Comparison of ENCODE assay signal across 11 cellular contexts in genomic region chr18:74284501-74285004, GRCh38. TPM values are rescaled to one million over a fixed set of nuclear protein-coding genes. Genes with fewer than 3 reads are reported as not detected.
DNase-seq lines count a peak whose midpoint lies in the region; ATAC-seq lines count a peak whose summit lies in the region.
"Had no signal": no experiment of that assay in that cellular context is flagged by ENCODE, and none has a peak within 500 bp of the region (broad histone marks: within the 10 kb centered on the region; RNA-seq: fewer than 3 reads in every experiment).

No MANE protein-coding gene starts in this region.

- no peak overlapping the region for H2BK15ac ChIP-seq in neuronal stem cell (ENCODE audit: low read length)

- peaks cover 25 to 32% of the 10 kb centered on the region in 2 donors for H3K4me1 ChIP-seq in neuronal stem cell (ENCODE audit: control insufficient read depth in 2 of 2, insufficient read depth in 1 of 2, low read depth in 1 of 2, low read length in 2 of 2)

- H2AK5ac ChIP-seq in neuronal stem cell (ENCODE audit: low read depth, low read length) = no peak overlapping the region

- no peak overlapping the region for H3K4me2 ChIP-seq in neuronal stem cell (ENCODE audit: insufficient read depth, low read length, poor library complexity, severe bottlenecking)

- no peak overlapping the region for H3K23ac ChIP-seq in neuronal stem cell (ENCODE audit: low read depth, low read length, poor library complexity)

- H3K18ac ChIP-seq in neuronal stem cell (ENCODE audit: low read length) = peak overlapping the region; percentile 64

- peak; percentile 76 for ATAC-seq in Right ventricle myocardium superior (ENCODE audit: poor library complexity)
- ATAC-seq in HG02623 (IDR thresholded peaks at IDR 0.05; ENCODE audit: unreplicated experiment) = no peak
- ATAC-seq in esophagus mucosa = no peak

- H3K27ac ChIP-seq in neuronal stem cell (replicated peaks; ENCODE audit: low read length) = no peak overlapping the region

- no peak overlapping the region for H2BK12ac ChIP-seq in neuronal stem cell (ENCODE audit: low read length)

- H4K91ac ChIP-seq in neuronal stem cell (ENCODE audit: low read depth, low read length, poor library complexity) = no peak overlapping the region

- no peak overlapping the region for H3K4ac ChIP-seq in neuronal stem cell (ENCODE audit: low read length)

- H4K8ac ChIP-seq in neuronal stem cell (ENCODE audit: low read depth, low read length) = no peak overlapping the region

- no peak overlapping the region for H2BK120ac ChIP-seq in neuronal stem cell (ENCODE audit: low read depth, low read length)

- no peak overlapping the region for H2BK5ac ChIP-seq in neuronal stem cell (ENCODE audit: low read length)

- H3K14ac ChIP-seq in neuronal stem cell (ENCODE audit: low read length) = no peak overlapping the region

- H3K79me1 ChIP-seq in neuronal stem cell (ENCODE audit: low read depth, low read length) = no peaks in the 10 kb centered on the region

- no peaks in the 10 kb centered on the region for H3K36me3 ChIP-seq in neuronal stem cell (replicated peaks in 1 of 2; ENCODE audit: control insufficient read depth in 2 of 2, insufficient read depth in 2 of 2, low read length in 2 of 2)

- H3K4me3 ChIP-seq in neuronal stem cell (ENCODE audit: low read length in 2 of 2) = peak overlapping the region in 1 of 2 donors; percentile 30

- DNase-seq in Ammon's horn (ENCODE audit: low spot score) (peak; percentile 64), NCI-H748 (lab: John Stamatoyannopoulos, UW; ENCODE audit: unreplicated experiment) (peak; percentile 86), Right ventricle myocardium superior (peak; percentile 57), neuronal stem cell (ENCODE audit: low spot score) (peak; percentile 38), GM19238 (ENCODE audit: insufficient read length, low spot score) (no peak), NCI-H2171 (lab: John Stamatoyannopoulos, UW) (no peak)
- DNase-seq: activated CD4-positive, CD25-positive, alpha-beta regulatory T cell treated with anti-CD3 and anti-CD28 coated beads, Interleukin-2, amount 50 U/mL, for 72 hours; activated gamma-delta T cell had no signal

- no peaks in the 10 kb centered on the region for H3K27me3 ChIP-seq in neuronal stem cell (ENCODE audit: control insufficient read depth in 3 of 3, insufficient read depth in 3 of 3, low read depth in 1 of 3, low read length in 3 of 3)

- H3K9ac ChIP-seq in neuronal stem cell (ENCODE audit: low read depth, low read length, poor library complexity) = no peak overlapping the region

- intact Hi-C loops in Right ventricle myocardium superior (cut with DNase I) = no loop called here

- H3K9me3 ChIP-seq in neuronal stem cell (replicated peaks in 1 of 2; ENCODE audit: control insufficient read depth in 2 of 2, insufficient read depth in 1 of 2, low read depth in 1 of 2, low read length in 2 of 2) = no peaks in the 10 kb centered on the region

- peak overlapping the region; percentile 79 for H2AFZ ChIP-seq in neuronal stem cell (ENCODE audit: low read length)

- no CpG with 5 or more reads among the region's 7 CpGs for whole genome bisulfite sequencing in neuronal stem cell (ENCODE audit: extremely low coverage in 2 of 2, insufficient read length in 2 of 2, insufficient replicate concordance in 1 of 2), 2 donors

RNA-seq across cellular contexts. Expression of gene CYB5A, which starts 7.2 kb away (rescaled TPM):
- 101 TPM for total RNA-seq in Right ventricle myocardium superior
- 27.2 TPM for polyA plus RNA-seq in neuronal stem cell (2013, experiment 1 of 2)
- polyA plus RNA-seq in neuronal stem cell (2013, experiment 2 of 2) = 26.7 TPM
- total RNA-seq in esophagus mucosa = 74.4 TPM

RNA-seq across cellular contexts. Expression of gene C18orf63, which starts 31.1 kb away (rescaled TPM):
- total RNA-seq in Right ventricle myocardium superior (not detected), esophagus mucosa (not detected)
- not detected for polyA plus RNA-seq in neuronal stem cell (2013, experiment 1 of 2)
- not detected for polyA plus RNA-seq in neuronal stem cell (2013, experiment 2 of 2)
- polyA plus RNA-seq: AG04450 had no signal

Comparison
In these comparisons a context has a peak if more than half of its experiments do, and no peak if none do; other contexts are left out.
1. DNase-seq: peak in Ammon's horn (single experiment), NCI-H748 (single experiment), Right ventricle myocardium superior (single experiment) and neuronal stem cell (single experiment); none in GM19238 (single experiment) and NCI-H2171 (single experiment).